Comparison of ENCODE assay signal across 23 cellular contexts in genomic region chr11:30706276-30706675, GRCh38.
"Had no signal": no experiment of that assay in that cellular context is flagged by ENCODE, and none has a peak within 500 bp of the region (broad histone marks: within the 10 kb centered on the region; RNA-seq: fewer than 3 reads in every experiment).

No MANE protein-coding gene starts in this region.

- H3K27ac ChIP-seq: HL-60, RWPE1 had no signal

- DNase-seq: KBM-7; MV-4-11; NCI-H1092; NCI-H1105 treated with DMSO at 0.1 percent for 48 hours; NCI-H1417 treated with DMSO at 0.1 percent for 48 hours; NCI-H146; NCI-H1694 treated with DMSO at 0.1 percent for 48 hours; NCI-H1930; NCI-H2081; NCI-H2107; NCI-H2227 treated with DMSO at 0.1 percent for 48 hours; NCI-H446; NCI-H510A; NCI-H524 treated with DMSO at 0.1 percent for 48 hours; NCI-H774; NK-92 treated with Interleukin-12 subunit alpha and Interleukin-12 subunit beta, amount 100 ng/mL, for 24 hours; PC-3; SHP77; T-helper 1 cell had no signal

- ATAC-seq: Panc1, PC-3, SK-N-SH treated with all-trans-retinoic acid at 6 μM for 48 hours had no signal
